Comparison of ENCODE assay signal across 21 cellular contexts in genomic region chr3:6491768-6492167, GRCh38.
DNase-seq lines count a peak whose midpoint lies in the region; ATAC-seq and TF ChIP-seq lines count a peak whose summit lies in the region.
"Had no signal": no experiment of that assay in that cellular context is flagged by ENCODE, and none has a peak within 500 bp of the region (broad histone marks: within the 10 kb centered on the region; RNA-seq: fewer than 3 reads in every experiment).

No MANE protein-coding gene starts in this region.

- H2AFZ ChIP-seq in GM23338 = no peak overlapping the region

- H3K4me3 ChIP-seq in GM23338 (no peak overlapping the region), NT2/D1 (ENCODE audit: insufficient read length, low read depth) (peak overlapping the region; percentile 56)
- H3K4me3 ChIP-seq: SJSA1 had no signal

- ATAC-seq in GM23338 (no peak), HG03196 (IDR thresholded peaks at IDR 0.05; ENCODE audit: unreplicated experiment) (no peak), HG03521 (IDR thresholded peaks at IDR 0.05; ENCODE audit: unreplicated experiment) (no peak)
- ATAC-seq: PC-3 had no signal

- H3K27ac Mint-ChIP-seq in GM23338 = no peak overlapping the region
- H3K27ac Mint-ChIP-seq in endothelial cell (ENCODE audit: unreplicated experiment) = no peak overlapping the region
- H3K27ac Mint-ChIP-seq in progenitor cell of endocrine pancreas = no peak overlapping the region

- TF ChIP-seq CTCF in GM23338 (conservative IDR thresholded peaks at IDR 0.05; ENCODE audit: low read depth in 2 of 2) = no peak
- no peak for TF ChIP-seq CTCF in endothelial cell (IDR thresholded peaks at IDR 0.05; ENCODE audit: unreplicated experiment)
- TF ChIP-seq CTCF in progenitor cell of endocrine pancreas (IDR thresholded peaks at IDR 0.05; ENCODE audit: unreplicated experiment) = no peak

- DNase-seq in GM23338 (ENCODE audit: low spot score) (no peak), NT2/D1 (ENCODE audit: low read depth, low spot score) (no peak), endothelial cell (ENCODE audit: low spot score) (no peak), progenitor cell of endocrine pancreas (ENCODE audit: low spot score, unreplicated experiment) (no peak), islet precursor cell (no peak)
- DNase-seq: DMS 273 treated with DMSO at 0.1 percent for 48 hours; H7; KG1; NCI-H1048; NCI-H146; NCI-H2107; NCI-H2227 treated with DMSO at 0.1 percent for 48 hours; NCI-H524 treated with DMSO at 0.1 percent for 48 hours; NK-92 treated with Interleukin-12 subunit alpha and Interleukin-12 subunit beta, amount 100 ng/mL, for 24 hours; PC-3; SW 1271 had no signal

- no peaks in the 10 kb centered on the region for H3F3A ChIP-seq in GM23338 (replicated peaks; ENCODE audit: low read depth)

- no peaks in the 10 kb centered on the region for H3K4me1 ChIP-seq in GM23338 (ENCODE audit: insufficient read depth)
- H3K4me1 ChIP-seq in NT2/D1 (ENCODE audit: insufficient read depth, insufficient read length) = no peaks in the 10 kb centered on the region
- H3K4me1 ChIP-seq: SJSA1 had no signal

- no peaks in the 10 kb centered on the region for H3K9me2 ChIP-seq in GM23338 (ENCODE audit: insufficient read depth)

- H3K4me1 Mint-ChIP-seq in GM23338 (peaks cover 3% of the 10 kb centered on the region; the same call in 2 of the 3 replicates), endothelial cell (ENCODE audit: unreplicated experiment) (peaks cover 3% of the 10 kb centered on the region), progenitor cell of endocrine pancreas (ENCODE audit: low read depth) (no peaks in the 10 kb centered on the region)

- no peaks in the 10 kb centered on the region for H3K79me2 ChIP-seq in GM23338 (replicated peaks; ENCODE audit: insufficient read depth)

- H3K36me3 ChIP-seq in GM23338 (ENCODE audit: insufficient read depth) (peaks cover 6% of the 10 kb centered on the region), NT2/D1 (ENCODE audit: insufficient read depth, insufficient read length, low read length) (peaks cover 32% of the 10 kb centered on the region)
- H3K36me3 ChIP-seq: SJSA1 had no signal

- no peaks in the 10 kb centered on the region for H3K27me3 ChIP-seq in GM23338 (ENCODE audit: insufficient read depth)
- H3K27me3 ChIP-seq in NT2/D1 (ENCODE audit: insufficient read depth, insufficient read length) = no peaks in the 10 kb centered on the region
- H3K27me3 ChIP-seq: SJSA1 had no signal

- H3K27ac ChIP-seq in GM23338 (ENCODE audit: low read depth) = no peak overlapping the region
- H3K27ac ChIP-seq: C4-2B, HL-60, SJSA1 had no signal

- no peak overlapping the region for H3K9ac ChIP-seq in NT2/D1 (ENCODE audit: insufficient read length, low read depth)

- peaks cover 35% of the 10 kb centered on the region for H3K36me3 Mint-ChIP-seq in GM23338 (ENCODE audit: low read depth)
- peaks cover 4% of the 10 kb centered on the region for H3K36me3 Mint-ChIP-seq in endothelial cell (ENCODE audit: low read depth, unreplicated experiment)
- H3K36me3 Mint-ChIP-seq in progenitor cell of endocrine pancreas (ENCODE audit: insufficient read depth) = peaks cover 11% of the 10 kb centered on the region

- H4K20me1 ChIP-seq in GM23338 (replicated peaks; ENCODE audit: insufficient read depth) = no peaks in the 10 kb centered on the region

- H3K4me2 ChIP-seq in GM23338 = no peak overlapping the region

- H3K9me3 ChIP-seq in NT2/D1 (ENCODE audit: insufficient read depth, low read length) = peaks cover 24% of the 10 kb centered on the region; the same call in 1 of the 2 replicates
- H3K9me3 ChIP-seq: SJSA1 had no signal

- H3K27me3 Mint-ChIP-seq in GM23338 (ENCODE audit: insufficient read depth, low read depth, poor library complexity) = peaks cover 6% of the 10 kb centered on the region
- peaks cover 3% of the 10 kb centered on the region for H3K27me3 Mint-ChIP-seq in endothelial cell (ENCODE audit: unreplicated experiment)
- no peaks in the 10 kb centered on the region for H3K27me3 Mint-ChIP-seq in progenitor cell of endocrine pancreas

- H3K4me3 Mint-ChIP-seq in GM23338 (peak overlapping the region; percentile 23; the same call in 1 of the 3 replicates), endothelial cell (ENCODE audit: unreplicated experiment) (peak overlapping the region; percentile 27), progenitor cell of endocrine pancreas (ENCODE audit: low read depth) (peak overlapping the region; percentile 47)

- H3K9me3 Mint-ChIP-seq in GM23338 (peaks cover 68% of the 10 kb centered on the region), endothelial cell (ENCODE audit: unreplicated experiment) (peaks cover 4% of the 10 kb centered on the region), progenitor cell of endocrine pancreas (ENCODE audit: low read depth) (peaks cover 17% of the 10 kb centered on the region)

TF ChIP-seq in GM23338, 12 proteins besides CTCF, POLR2A, EP300 and RAD21:
- TF ChIP-seq POLR2AphosphoS5 (IDR thresholded peaks at IDR 0.05; ENCODE audit: low read depth) (no peak), CREB1 (CRISPR knock-in tag; IDR thresholded peaks at IDR 0.05; ENCODE audit: low read depth) (no peak), EZH2phosphoT487 (IDR thresholded peaks at IDR 0.05; ENCODE audit: unreplicated experiment) (no peak), EZH2 (IDR thresholded peaks at IDR 0.05; ENCODE audit: low read depth, unreplicated experiment) (no peak), ETS1 (IDR thresholded peaks at IDR 0.05) (no peak)
